In genomic region chr3:31859245-31859644, GRCh38 we compare ENCODE assay signal across 23 cellular contexts.
"Had no signal": no experiment of that assay in that cellular context is flagged by ENCODE, and none has a peak within 500 bp of the region (broad histone marks: within the 10 kb centered on the region; RNA-seq: fewer than 3 reads in every experiment).

No MANE protein-coding gene starts in this region.

- H3K27me3 Mint-ChIP-seq: dendritic cell treated with granulocyte-macrophage colony-stimulating factor and Interleukin-4, amounts not matched to agents 40 ng/mL and 50 ng/mL, for 4 days; stimulated activated naive CD8-positive, alpha-beta T cell treated with anti-CD3 and anti-CD28 coated beads, Interleukin-15, Interleukin-2, amounts not matched to agents 100 ng/mL and 50 ng/mL, for 24 hours had no signal

- H3K4me3 ChIP-seq: colonic mucosa, gastrocnemius medialis, left lung, ovary, psoas muscle, sigmoid colon, thoracic aorta, tibial nerve, upper lobe of left lung had no signal

- H3K27me3 ChIP-seq: colonic mucosa, gastrocnemius medialis, left lung, ovary, sigmoid colon, tibial nerve, upper lobe of left lung had no signal

- H3K27ac ChIP-seq: colonic mucosa, epithelial cell of prostate, gastrocnemius medialis, left lung, ovary, psoas muscle, sigmoid colon, thoracic aorta, tibial nerve, upper lobe of left lung had no signal

- ATAC-seq: gastrocnemius medialis; left lung; naive thymus-derived CD8-positive, alpha-beta T cell; psoas muscle; right cardiac atrium; stimulated activated effector memory CD8-positive, alpha-beta T cell treated with anti-CD3 and anti-CD28 coated beads, Interleukin-12 subunit alpha, Interleukin-12 subunit beta, amount 100 ng/mL, for 72 hours had no signal

- H3K27ac Mint-ChIP-seq: dendritic cell treated with granulocyte-macrophage colony-stimulating factor and Interleukin-4, amounts not matched to agents 40 ng/mL and 50 ng/mL, for 4 days; naive thymus-derived CD8-positive, alpha-beta T cell; nephron progenitor cell; stimulated activated effector memory CD8-positive, alpha-beta T cell treated with anti-CD3 and anti-CD28 coated beads, Interleukin-12 subunit alpha, Interleukin-12 subunit beta, amount 100 ng/mL, for 72 hours; stimulated activated naive CD8-positive, alpha-beta T cell treated with anti-CD3 and anti-CD28 coated beads, Interleukin-15, Interleukin-2, amounts not matched to agents 100 ng/mL and 50 ng/mL, for 24 hours had no signal

- H3K4me1 Mint-ChIP-seq: stimulated activated effector memory CD8-positive, alpha-beta T cell treated with anti-CD3 and anti-CD28 coated beads, Interleukin-12 subunit alpha, Interleukin-12 subunit beta, amount 100 ng/mL, for 72 hours had no signal

- H3K4me1 ChIP-seq: colonic mucosa, gastrocnemius medialis, left lung, psoas muscle, sigmoid colon, tibial nerve, upper lobe of left lung had no signal

- H3K4me3 Mint-ChIP-seq: dendritic cell treated with granulocyte-macrophage colony-stimulating factor and Interleukin-4, amounts not matched to agents 40 ng/mL and 50 ng/mL, for 4 days; endodermal cell; naive thymus-derived CD8-positive, alpha-beta T cell; nephron progenitor cell; stimulated activated effector memory CD8-positive, alpha-beta T cell treated with anti-CD3 and anti-CD28 coated beads, Interleukin-12 subunit alpha, Interleukin-12 subunit beta, amount 100 ng/mL, for 72 hours; stimulated activated naive CD8-positive, alpha-beta T cell treated with anti-CD3 and anti-CD28 coated beads, Interleukin-15, Interleukin-2, amounts not matched to agents 100 ng/mL and 50 ng/mL, for 24 hours had no signal

- H3K9me3 ChIP-seq: colonic mucosa, gastrocnemius medialis, left lung, ovary, psoas muscle, sigmoid colon, thoracic aorta, tibial nerve, upper lobe of left lung had no signal

- H3K9me3 Mint-ChIP-seq: dendritic cell treated with granulocyte-macrophage colony-stimulating factor and Interleukin-4, amounts not matched to agents 40 ng/mL and 50 ng/mL, for 4 days; endodermal cell; naive thymus-derived CD8-positive, alpha-beta T cell; nephron progenitor cell; stimulated activated effector memory CD8-positive, alpha-beta T cell treated with anti-CD3 and anti-CD28 coated beads, Interleukin-12 subunit alpha, Interleukin-12 subunit beta, amount 100 ng/mL, for 72 hours; stimulated activated naive CD8-positive, alpha-beta T cell treated with anti-CD3 and anti-CD28 coated beads, Interleukin-15, Interleukin-2, amounts not matched to agents 100 ng/mL and 50 ng/mL, for 24 hours had no signal

- H3K36me3 ChIP-seq: colonic mucosa, gastrocnemius medialis, left lung, ovary, sigmoid colon, thoracic aorta, tibial nerve, upper lobe of left lung had no signal

- DNase-seq: colonic mucosa; effector CD8-positive, alpha-beta T cell; endodermal cell; foreskin fibroblast; gastrocnemius medialis; left lung; naive thymus-derived CD8-positive, alpha-beta T cell; nephron progenitor cell; nucleus accumbens; ovary; posterior cingulate gyrus; psoas muscle; right cardiac atrium; sigmoid colon; stimulated activated CD4-positive, alpha-beta T cell treated with anti-CD3 and anti-CD28 coated beads, Interleukin-2, amount 100 ng/mL, for 24 hours; stimulated activated CD4-positive, alpha-beta T cell treated with anti-CD3 and anti-CD28 coated beads, Interleukin-4, amount 100 ng/mL, for 24 hours; upper lobe of left lung had no signal

- H3K36me3 Mint-ChIP-seq: naive thymus-derived CD8-positive, alpha-beta T cell; stimulated activated effector memory CD8-positive, alpha-beta T cell treated with anti-CD3 and anti-CD28 coated beads, Interleukin-12 subunit alpha, Interleukin-12 subunit beta, amount 100 ng/mL, for 72 hours had no signal
